In genomic region chr11:96098511-96099241, GRCh38 we compare ENCODE assay signal across 11 cellular contexts.
DNase-seq lines count a peak whose midpoint lies in the region; ATAC-seq, FAIRE-seq and TF ChIP-seq lines count a peak whose summit lies in the region.
"Had no signal": no experiment of that assay in that cellular context is flagged by ENCODE, and none has a peak within 500 bp of the region (broad histone marks: within the 10 kb centered on the region; RNA-seq: fewer than 3 reads in every experiment).

No MANE protein-coding gene starts in this region.

- peak overlapping the region; percentile 7 for H2AFZ ChIP-seq in hepatocyte

- DNase-seq in GM03348 (ENCODE audit: low spot score) (peak; percentile 32), amniotic epithelial cell (ENCODE audit: low read depth) (peak; percentile 71), hepatocyte (ENCODE audit: low spot score) (peak; percentile 48), renal cortical epithelial cell (ENCODE audit: low read depth) (peak; percentile 90), H54 (ENCODE audit: insufficient read length, low spot score) (no peak), CD1c-positive myeloid dendritic cell (ENCODE audit: extremely low spot score) (no peak), SIG-M5 treated with dmso at 0.1 percent for 504 hours (lab: John Stamatoyannopoulos, UW; ENCODE audit: unreplicated experiment) (no peak)
- DNase-seq: anterior cingulate cortex, DND-41 had no signal

- no peaks in the 10 kb centered on the region for H3K9me3 Mint-ChIP-seq in stimulated activated memory B cell treated with anti-CD40 and anti-IgM and Interleukin-4, amounts not matched to agents 10 μg/mL and 1 μg/mL and 100 μg/mL, for 72 hours

- no peaks in the 10 kb centered on the region for H3K27me3 ChIP-seq in hepatocyte

- H3K4me2 ChIP-seq in hepatocyte, result peak overlapping the region; percentile 55

- 39% methylated on average over 7 of the region's 7 CpGs for WGBS in hepatocyte (ENCODE audit: low lambda C conversion rate, missing lambda C conversion rate)

- no peak overlapping the region for H3K4me3 ChIP-seq in hepatocyte

- no peak for TF ChIP-seq POLR2A in H54 (IDR thresholded peaks at IDR 0.05; ENCODE audit: low read depth, low read length)

- no peaks in the 10 kb centered on the region for H3K36me3 ChIP-seq in hepatocyte (replicated peaks; ENCODE audit: insufficient read depth, low read depth)

- H3K79me2 ChIP-seq in hepatocyte, result peaks cover 44% of the 10 kb centered on the region

- peaks cover 5% of the 10 kb centered on the region for H3K36me3 Mint-ChIP-seq in stimulated activated memory B cell treated with anti-CD40 and anti-IgM and Interleukin-4, amounts not matched to agents 10 μg/mL and 1 μg/mL and 100 μg/mL, for 72 hours

- no peak overlapping the region for H3K4me3 Mint-ChIP-seq in stimulated activated memory B cell treated with anti-CD40 and anti-IgM and Interleukin-4, amounts not matched to agents 10 μg/mL and 1 μg/mL and 100 μg/mL, for 72 hours

- H4K20me1 ChIP-seq in hepatocyte (ENCODE audit: insufficient read depth, poor library complexity, severe bottlenecking), result no peaks in the 10 kb centered on the region

- no peaks in the 10 kb centered on the region for H3K9me2 ChIP-seq in hepatocyte (replicated peaks; ENCODE audit: insufficient read depth)

- H3K27ac ChIP-seq in hepatocyte, result peak overlapping the region; percentile 93

- no peaks in the 10 kb centered on the region for H3K27me3 Mint-ChIP-seq in stimulated activated memory B cell treated with anti-CD40 and anti-IgM and Interleukin-4, amounts not matched to agents 10 μg/mL and 1 μg/mL and 100 μg/mL, for 72 hours

- FAIRE-seq in H54 (lab: Jason Lieb, UNC), result no peak
- FAIRE-seq: islet of Langerhans had no signal

- H3K27ac Mint-ChIP-seq in stimulated activated memory B cell treated with anti-CD40 and anti-IgM and Interleukin-4, amounts not matched to agents 10 μg/mL and 1 μg/mL and 100 μg/mL, for 72 hours, result no peak overlapping the region

- no peak for ATAC-seq in stimulated activated memory B cell treated with anti-CD40 and anti-IgM and Interleukin-4, amounts not matched to agents 10 μg/mL and 1 μg/mL and 100 μg/mL, for 72 hours

- peaks cover 24% of the 10 kb centered on the region for H3K4me1 Mint-ChIP-seq in stimulated activated memory B cell treated with anti-CD40 and anti-IgM and Interleukin-4, amounts not matched to agents 10 μg/mL and 1 μg/mL and 100 μg/mL, for 72 hours

- H3K9me3 ChIP-seq in hepatocyte (ENCODE audit: low read depth), result no peaks in the 10 kb centered on the region

- peaks cover 42% of the 10 kb centered on the region for H3K4me1 ChIP-seq in hepatocyte (ENCODE audit: insufficient read depth)

- no peak for TF ChIP-seq CTCF in hepatocyte (IDR thresholded peaks at IDR 0.05; ENCODE audit: poor library complexity)

Comparison
In these comparisons a context has a peak if more than half of its experiments do, and no peak if none do; other contexts are left out.
1. DNase-seq: peak in GM03348 (single experiment), amniotic epithelial cell (single experiment), hepatocyte (single experiment) and renal cortical epithelial cell (single experiment); none in H54 (single experiment), CD1c-positive myeloid dendritic cell (single experiment) and SIG-M5 treated with dmso at 0.1 percent for 504 hours (single experiment).